Comparison of ENCODE assay signal across 9 cellular contexts in the genomic region with DNA sequence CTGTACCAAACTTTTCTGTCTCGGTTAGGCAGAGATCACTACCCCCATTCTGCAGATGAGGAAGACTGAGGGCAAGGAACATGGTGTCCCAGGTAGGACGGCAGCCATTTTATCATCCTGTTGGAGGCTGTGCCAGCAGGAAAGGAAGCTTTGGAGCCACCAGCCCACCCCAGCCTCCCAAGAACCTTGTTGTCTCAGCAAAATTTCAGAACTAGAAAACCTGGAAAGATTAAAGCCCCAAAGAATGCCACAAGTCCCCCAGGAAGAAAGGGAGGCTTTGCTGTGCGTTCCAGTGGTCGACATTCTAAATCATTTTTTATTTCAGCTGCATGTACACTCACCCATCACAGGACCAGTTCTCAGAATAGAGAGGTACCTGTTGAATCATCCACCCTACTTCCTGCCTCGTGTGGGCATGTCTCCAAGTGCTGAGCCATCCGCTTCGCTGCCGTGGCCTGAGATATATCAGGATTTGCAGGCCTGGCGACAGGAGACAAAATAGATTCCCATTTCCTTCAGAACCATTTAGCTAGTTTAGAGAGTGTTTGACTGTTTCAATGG. TPM values are rescaled to one million over a fixed set of nuclear protein-coding genes. Genes with fewer than 3 reads are reported as not detected.
A peak's percentile ranks its signal among the peaks of the same experiment; 100 is the strongest.
DNase-seq lines count a peak whose midpoint lies in the region; ATAC-seq and TF ChIP-seq lines count a peak whose summit lies in the region.
"Had no signal": no experiment of that assay in that cellular context is flagged by ENCODE, and none has a peak within 500 bp of the region (broad histone marks: within the 10 kb centered on the region; RNA-seq: fewer than 3 reads in every experiment).

No MANE protein-coding gene starts in this region.

- H3K79me1 ChIP-seq in mesenchymal stem cell (replicated peaks; ENCODE audit: low read length, poor library complexity, severe bottlenecking) (no peaks in the 10 kb centered on the region), mesendoderm (ENCODE audit: low read length) (no peaks in the 10 kb centered on the region)

- H3K4me1 ChIP-seq in mesenchymal stem cell (ENCODE audit: control insufficient read depth, insufficient read depth, low read depth, low read length), result peaks cover 14% of the 10 kb centered on the region
- no peaks in the 10 kb centered on the region for H3K4me1 ChIP-seq in mesendoderm (ENCODE audit: control insufficient read depth, low read depth, low read length)

- H4K5ac ChIP-seq in mesendoderm (ENCODE audit: low read length), result no peak overlapping the region

- H2AK5ac ChIP-seq in mesenchymal stem cell (ENCODE audit: low read length, severe bottlenecking) (peak overlapping the region; percentile 98), mesendoderm (ENCODE audit: low read length) (no peak overlapping the region)

- no peak overlapping the region for H3K4ac ChIP-seq in mesenchymal stem cell (ENCODE audit: low read depth in 1 of 2, low read length in 2 of 2)
- no peak overlapping the region for H3K4ac ChIP-seq in mesendoderm (ENCODE audit: low read depth, low read length)

- H2BK120ac ChIP-seq in mesenchymal stem cell (ENCODE audit: low read depth, low read length) (no peak overlapping the region), mesendoderm (ENCODE audit: low read depth, low read length) (no peak overlapping the region)

- H3K27ac Mint-ChIP-seq in activated naive CD4-positive, alpha-beta T cell treated with anti-CD3 and anti-CD28 coated beads for 36 hours, result peak overlapping the region; percentile 84
- H3K27ac Mint-ChIP-seq: dendritic cell treated with granulocyte-macrophage colony-stimulating factor and Interleukin-4, amounts not matched to agents 40 ng/mL and 50 ng/mL, for 4 days had no signal

- no peak overlapping the region for H3K4me2 ChIP-seq in mesenchymal stem cell (ENCODE audit: low read length, poor library complexity, severe bottlenecking)
- H3K4me2 ChIP-seq in mesendoderm (ENCODE audit: low read length), result no peak overlapping the region

- H3K27ac ChIP-seq in mesenchymal stem cell (ENCODE audit: low read length, poor library complexity, severe bottlenecking), result peak overlapping the region; percentile 91
- H3K27ac ChIP-seq in mesendoderm (ENCODE audit: low read depth, low read length), result no peak overlapping the region

- ATAC-seq in HG03280 (IDR thresholded peaks at IDR 0.05; ENCODE audit: unreplicated experiment), result no peak

- no peak overlapping the region for H3K56ac ChIP-seq in mesendoderm (ENCODE audit: low read length)

- H4K8ac ChIP-seq in mesenchymal stem cell (ENCODE audit: low read length) (peak overlapping the region; percentile 90), mesendoderm (ENCODE audit: low read depth, low read length) (no peak overlapping the region)

- peak overlapping the region; percentile 28 for H3K4me3 Mint-ChIP-seq in activated naive CD4-positive, alpha-beta T cell treated with anti-CD3 and anti-CD28 coated beads for 36 hours
- H3K4me3 Mint-ChIP-seq: dendritic cell treated with granulocyte-macrophage colony-stimulating factor and Interleukin-4, amounts not matched to agents 40 ng/mL and 50 ng/mL, for 4 days had no signal

- H3K9me3 ChIP-seq in mesenchymal stem cell (ENCODE audit: control insufficient read depth, low read length), result no peaks in the 10 kb centered on the region

- intact Hi-C loops in activated naive CD4-positive, alpha-beta T cell treated with anti-CD3 and anti-CD28 coated beads for 36 hours (cut with micrococcal nuclease), result loop anchor here (1.0 to 2.0 kb wide), 2 partner anchors 13 to 435 kb away; a partner anchor contains a TSS

- no peak overlapping the region for H3K14ac ChIP-seq in mesenchymal stem cell (ENCODE audit: low read length in 2 of 2)

- H2BK12ac ChIP-seq in mesenchymal stem cell (ENCODE audit: low read length in 2 of 2), result peak overlapping the region in 1 of 2 experiments; percentile 73

- H3K4me3 ChIP-seq in AG04449 (ENCODE audit: low read depth, low read length), result no peak overlapping the region
- H3K4me3 ChIP-seq in mesenchymal stem cell (ENCODE audit: insufficient read depth in 1 of 2, low read depth in 1 of 2, low read length in 2 of 2), result no peak overlapping the region
- no peak overlapping the region for H3K4me3 ChIP-seq in mesendoderm (ENCODE audit: low read length)

- no peaks in the 10 kb centered on the region for H3K36me3 Mint-ChIP-seq in activated naive CD4-positive, alpha-beta T cell treated with anti-CD3 and anti-CD28 coated beads for 36 hours (ENCODE audit: low read depth)

- H2BK15ac ChIP-seq in mesenchymal stem cell (ENCODE audit: low read depth, poor library complexity, severe bottlenecking), result peak overlapping the region; percentile 34
- H2BK15ac ChIP-seq in mesendoderm (replicated peaks; ENCODE audit: low read depth), result no peak overlapping the region

- H3K27me3 ChIP-seq in mesenchymal stem cell (ENCODE audit: control insufficient read depth in 1 of 2, insufficient read depth in 1 of 2, low read length in 2 of 2) (no peaks in the 10 kb centered on the region), mesendoderm (ENCODE audit: insufficient read depth, low read length, poor library complexity) (no peaks in the 10 kb centered on the region)

- H3K4me1 Mint-ChIP-seq in activated naive CD4-positive, alpha-beta T cell treated with anti-CD3 and anti-CD28 coated beads for 36 hours (ENCODE audit: low read depth), result peaks cover 13% of the 10 kb centered on the region

- H3K18ac ChIP-seq in mesenchymal stem cell (ENCODE audit: low read depth in 1 of 2, low read length in 2 of 2) (peak overlapping the region in 1 of 2 experiments; percentile 84), mesendoderm (ENCODE audit: low read length) (no peak overlapping the region)

- H3K23ac ChIP-seq in mesenchymal stem cell (ENCODE audit: low read length in 2 of 2) (no peak overlapping the region), mesendoderm (ENCODE audit: low read length) (no peak overlapping the region)

- WGBS in mesenchymal stem cell, result 43% methylated on average over 5 of the region's 9 CpGs
- WGBS in mesendoderm (ENCODE audit: extremely low coverage, insufficient coverage, low lambda C conversion rate), result no CpG with 5 or more reads among the region's 9 CpGs

- no peaks in the 10 kb centered on the region for H3K36me3 ChIP-seq in mesenchymal stem cell (ENCODE audit: control insufficient read depth in 1 of 2, insufficient read depth in 2 of 2, low read depth in 1 of 2, low read length in 2 of 2)
- H3K36me3 ChIP-seq in mesendoderm (ENCODE audit: control insufficient read depth, insufficient read depth, low read length), result no peaks in the 10 kb centered on the region

- no peak for TF ChIP-seq CTCF in AG04449 (IDR thresholded peaks at IDR 0.05; ENCODE audit: insufficient read depth, low read length, missing control alignments)

- POLR2A ChIA-PET in AG04449 (lab: Yijun Ruan, JAX), result no interaction called here

- H2BK5ac ChIP-seq in mesenchymal stem cell (ENCODE audit: low read depth, low read length, poor library complexity, severe bottlenecking), result peak overlapping the region; percentile 60
- no peak overlapping the region for H2BK5ac ChIP-seq in mesendoderm (ENCODE audit: low read length)

- no peak overlapping the region for H2AFZ ChIP-seq in mesenchymal stem cell (ENCODE audit: low read depth, low read length)

- H3K9me3 Mint-ChIP-seq in activated naive CD4-positive, alpha-beta T cell treated with anti-CD3 and anti-CD28 coated beads for 36 hours, result no peaks in the 10 kb centered on the region
- H3K9me3 Mint-ChIP-seq: dendritic cell treated with granulocyte-macrophage colony-stimulating factor and Interleukin-4, amounts not matched to agents 40 ng/mL and 50 ng/mL, for 4 days had no signal

- CTCF ChIA-PET in AG04449 (lab: Yijun Ruan, JAX), result interaction anchor here (0.8 to 8.2 kb wide), 5 partner anchors 32 to 316 kb away, joined by 3 to 153 read pairs (median 8); a partner anchor contains a TSS
- CTCF ChIA-PET in activated naive CD4-positive, alpha-beta T cell treated with anti-CD3 and anti-CD28 coated beads for 36 hours (lab: Charles Lee), result interaction anchor here (0.6 to 1.2 kb wide), 2 partner anchors 12 to 311 kb away, joined by 3 to 5 read pairs; no protein-coding TSS in a partner anchor

- peak overlapping the region; percentile 85 for H4K91ac ChIP-seq in mesenchymal stem cell (ENCODE audit: low read length)

- peaks cover 4% of the 10 kb centered on the region for H3K27me3 Mint-ChIP-seq in activated naive CD4-positive, alpha-beta T cell treated with anti-CD3 and anti-CD28 coated beads for 36 hours (ENCODE audit: low read depth)

- H3K9ac ChIP-seq in mesenchymal stem cell (ENCODE audit: low read length) (peak overlapping the region; percentile 74), mesendoderm (ENCODE audit: low read length) (no peak overlapping the region)

- peak; percentile 72 for DNase-seq in AG04449 (ENCODE audit: low read depth, low spot score)
- DNase-seq in NCI-H2029 (lab: John Stamatoyannopoulos, UW), result peak; percentile 51
- DNase-seq in activated naive CD4-positive, alpha-beta T cell treated with anti-CD3 and anti-CD28 coated beads for 36 hours, result peak; percentile 84
- peak; percentile 81 for DNase-seq in mesenchymal stem cell
- DNase-seq in Kasumi-1 (lab: John Stamatoyannopoulos, UW), result no peak
- no peak for DNase-seq in mesendoderm
- no peak for DNase-seq in UCSD-AML1 (lab: John Stamatoyannopoulos, UW; ENCODE audit: unreplicated experiment)

- H3K79me2 ChIP-seq in mesendoderm (ENCODE audit: control insufficient read depth, insufficient read depth, low read length), result no peaks in the 10 kb centered on the region

RNA-seq across cellular contexts. Expression of a gene that starts 12.9 kb away (rescaled TPM):
- 100 to 1,000 TPM; 334 to 341 TPM for total RNA-seq in activated naive CD4-positive, alpha-beta T cell treated with anti-CD3 and anti-CD28 coated beads for 36 hours
- polyA plus RNA-seq in mesenchymal stem cell (2013, experiment 1 of 2), result 145 TPM
- 145 TPM for polyA plus RNA-seq in mesenchymal stem cell (2013, experiment 2 of 2)
- polyA plus RNA-seq in mesendoderm (2013, experiment 1 of 2), result 169 TPM
- polyA plus RNA-seq in mesendoderm (2013, experiment 2 of 2), result 164 TPM

RNA-seq across cellular contexts. Expression of a gene that starts 35.1 kb away (rescaled TPM):
- 10 to 100 TPM; 10.6 to 11.9 TPM for total RNA-seq in activated naive CD4-positive, alpha-beta T cell treated with anti-CD3 and anti-CD28 coated beads for 36 hours
- 12.9 TPM for polyA plus RNA-seq in mesenchymal stem cell (2013, experiment 1 of 2)
- polyA plus RNA-seq in mesenchymal stem cell (2013, experiment 2 of 2), result 12.8 TPM
- 11.4 TPM for polyA plus RNA-seq in mesendoderm (2013, experiment 1 of 2)
- polyA plus RNA-seq in mesendoderm (2013, experiment 2 of 2), result 11.7 TPM

Comparison
In these comparisons a context has a peak if more than half of its experiments do, and no peak if none do; other contexts are left out.
1. DNase-seq: peak in AG04449 (single experiment), NCI-H2029 (single experiment), activated naive CD4-positive, alpha-beta T cell treated with anti-CD3 and anti-CD28 coated beads for 36 hours (single experiment) and mesenchymal stem cell (single experiment); none in Kasumi-1 (0 of 2), mesendoderm (single experiment) and UCSD-AML1 (single experiment).